In genomic region chr19:48628486-48629296, GRCh38 we compare ENCODE assay signal across 15 cellular contexts. TPM values are rescaled to one million over a fixed set of nuclear protein-coding genes. Genes with fewer than 3 reads are reported as not detected.
DNase-seq lines count a peak whose midpoint lies in the region; ATAC-seq and TF ChIP-seq lines count a peak whose summit lies in the region.
"Had no signal": no experiment of that assay in that cellular context is flagged by ENCODE, and none has a peak within 500 bp of the region (broad histone marks: within the 10 kb centered on the region; RNA-seq: fewer than 3 reads in every experiment).

No MANE protein-coding gene starts in this region.

- H3K36me3 Mint-ChIP-seq in stimulated activated memory B cell treated with anti-CD40 and anti-IgM and Interleukin-4, amounts not matched to agents 10 μg/mL and 1 μg/mL and 100 μg/mL, for 72 hours, result peaks cover 13% of the 10 kb centered on the region

- 91% methylated on average over 16 of the region's 34 CpGs for WGBS in hepatocyte (ENCODE audit: low lambda C conversion rate, missing lambda C conversion rate)

- H3K4me1 Mint-ChIP-seq in stimulated activated memory B cell treated with anti-CD40 and anti-IgM and Interleukin-4, amounts not matched to agents 10 μg/mL and 1 μg/mL and 100 μg/mL, for 72 hours, result peaks cover 40% of the 10 kb centered on the region

- no peak for ATAC-seq in DND-41 (ENCODE audit: insufficient read depth, low read depth)
- ATAC-seq in stimulated activated memory B cell treated with anti-CD40 and anti-IgM and Interleukin-4, amounts not matched to agents 10 μg/mL and 1 μg/mL and 100 μg/mL, for 72 hours, result no peak
- ATAC-seq in HG03521 (IDR thresholded peaks at IDR 0.05; ENCODE audit: unreplicated experiment), result no peak
- ATAC-seq in HG03108 (IDR thresholded peaks at IDR 0.05; ENCODE audit: unreplicated experiment), result no peak

- H3K4me3 ChIP-seq in DND-41 (ENCODE audit: low read depth in 1 of 2, low read length in 2 of 2) (no peak overlapping the region), NB4 (ENCODE audit: low read depth, low read length) (no peak overlapping the region), hepatocyte (no peak overlapping the region)
- H3K4me3 ChIP-seq: breast epithelium had no signal

- peaks cover 30% of the 10 kb centered on the region for H3K4me1 ChIP-seq in DND-41 (ENCODE audit: insufficient read depth, low read length)
- peaks cover 37% of the 10 kb centered on the region for H3K4me1 ChIP-seq in hepatocyte (ENCODE audit: insufficient read depth)

- H3K4me2 ChIP-seq in DND-41 (ENCODE audit: insufficient read depth, low read length), result no peak overlapping the region
- H3K4me2 ChIP-seq in hepatocyte, result no peak overlapping the region

- H3K9me3 ChIP-seq in DND-41 (ENCODE audit: insufficient read depth, low read length, severe bottlenecking) (no peaks in the 10 kb centered on the region), hepatocyte (ENCODE audit: low read depth) (no peaks in the 10 kb centered on the region)
- H3K9me3 ChIP-seq: breast epithelium had no signal

- no peaks in the 10 kb centered on the region for H3K9me2 ChIP-seq in hepatocyte (replicated peaks; ENCODE audit: insufficient read depth)

- H4K20me1 ChIP-seq in DND-41 (ENCODE audit: insufficient read depth, low read length), result peaks cover 11% of the 10 kb centered on the region
- H4K20me1 ChIP-seq in hepatocyte (ENCODE audit: insufficient read depth, poor library complexity, severe bottlenecking), result no peaks in the 10 kb centered on the region

- TF ChIP-seq CTCF in DND-41 (IDR thresholded peaks at IDR 0.05; ENCODE audit: borderline replicate concordance, extremely low read depth, low read length, poor library complexity, severe bottlenecking) (no peak), NB4 (IDR thresholded peaks at IDR 0.05; ENCODE audit: low read depth, low read length) (no peak), hepatocyte (IDR thresholded peaks at IDR 0.05; ENCODE audit: poor library complexity) (no peak)

- H3K9me3 Mint-ChIP-seq in stimulated activated memory B cell treated with anti-CD40 and anti-IgM and Interleukin-4, amounts not matched to agents 10 μg/mL and 1 μg/mL and 100 μg/mL, for 72 hours, result no peaks in the 10 kb centered on the region

- peaks cover 73% of the 10 kb centered on the region for H3K36me3 ChIP-seq in DND-41 (ENCODE audit: insufficient read depth, low read length)
- H3K36me3 ChIP-seq in hepatocyte (replicated peaks; ENCODE audit: insufficient read depth, low read depth), result no peaks in the 10 kb centered on the region
- H3K36me3 ChIP-seq: breast epithelium had no signal

- H3K79me2 ChIP-seq in DND-41 (ENCODE audit: insufficient read depth, low read length), result peaks cover 22% of the 10 kb centered on the region
- peaks cover 21% of the 10 kb centered on the region for H3K79me2 ChIP-seq in hepatocyte

- TF ChIP-seq POLR2A in NB4 (IDR thresholded peaks at IDR 0.05; ENCODE audit: extremely low read depth, insufficient read length), result no peak

- no peak overlapping the region for H3K9ac ChIP-seq in DND-41 (ENCODE audit: low read depth, low read length)
- H3K9ac ChIP-seq: KMS-11 had no signal

- H3K27ac Mint-ChIP-seq in stimulated activated memory B cell treated with anti-CD40 and anti-IgM and Interleukin-4, amounts not matched to agents 10 μg/mL and 1 μg/mL and 100 μg/mL, for 72 hours, result peak overlapping the region; percentile 11

- no peak overlapping the region for H2AFZ ChIP-seq in DND-41 (ENCODE audit: low read depth, low read length)
- H2AFZ ChIP-seq in hepatocyte, result no peak overlapping the region

- no peak overlapping the region for H3K27ac ChIP-seq in DND-41 (ENCODE audit: low read length)
- no peak overlapping the region for H3K27ac ChIP-seq in hepatocyte
- H3K27ac ChIP-seq: KMS-11, SK-N-MC had no signal

- H3K4me3 Mint-ChIP-seq in stimulated activated memory B cell treated with anti-CD40 and anti-IgM and Interleukin-4, amounts not matched to agents 10 μg/mL and 1 μg/mL and 100 μg/mL, for 72 hours, result no peak overlapping the region

- DNase-seq in DND-41, result peak; percentile 10
- peak; percentile 42 for DNase-seq in NB4 (ENCODE audit: low read depth)
- peak; percentile 8 for DNase-seq in hepatocyte (ENCODE audit: low spot score)
- no peak for DNase-seq in iPS-NIHi11 (ENCODE audit: low spot score)
- DNase-seq: DMS79; effector memory CD4-positive, alpha-beta T cell; NCI-H1417 treated with DMSO at 0.1 percent for 48 hours; NCI-H226; stimulated activated CD4-positive, alpha-beta T cell treated with anti-CD3 and anti-CD28 coated beads, Interleukin-4, amount 100 ng/mL, for 4 hours had no signal

- no peaks in the 10 kb centered on the region for H3K27me3 Mint-ChIP-seq in stimulated activated memory B cell treated with anti-CD40 and anti-IgM and Interleukin-4, amounts not matched to agents 10 μg/mL and 1 μg/mL and 100 μg/mL, for 72 hours

- H3K27me3 ChIP-seq in DND-41 (ENCODE audit: insufficient read depth, low read length, poor library complexity) (no peaks in the 10 kb centered on the region), hepatocyte (no peaks in the 10 kb centered on the region)
- H3K27me3 ChIP-seq: breast epithelium had no signal

RNA-seq across cellular contexts. Expression of gene DBP, which starts 8.5 kb away (rescaled TPM):
- 3.9 and 5.4 TPM in 2 replicates for total RNA-seq in hepatocyte
- 11.8 and 20.4 TPM in 2 replicates for polyA plus RNA-seq in hepatocyte

RNA-seq across cellular contexts. Expression of gene SPHK2, which starts 9.4 kb away (rescaled TPM):
- total RNA-seq in hepatocyte, result 45.2 and 56.7 TPM in 2 replicates
- polyA plus RNA-seq in hepatocyte, result 39.4 and 48.2 TPM in 2 replicates

RNA-seq across cellular contexts. Expression of gene RPL18, which starts 9.7 kb away (rescaled TPM):
- total RNA-seq in hepatocyte, result 1,372 and 1,462 TPM in 2 replicates
- polyA plus RNA-seq in hepatocyte, result 616 and 623 TPM in 2 replicates

RNA-seq across cellular contexts. Expression of gene FAM83E, which starts 13.8 kb away (rescaled TPM):
- total RNA-seq in hepatocyte, result 13.8 and 22.2 TPM in 2 replicates
- 12.4 and 16.1 TPM in 2 replicates for polyA plus RNA-seq in hepatocyte

RNA-seq across cellular contexts. Expression of gene CA11, which starts 17.3 kb away (rescaled TPM):
- 11.7 and 12.0 TPM in 2 replicates for total RNA-seq in hepatocyte
- 43.6 and 48.6 TPM in 2 replicates for polyA plus RNA-seq in hepatocyte
